In the genomic region with DNA sequence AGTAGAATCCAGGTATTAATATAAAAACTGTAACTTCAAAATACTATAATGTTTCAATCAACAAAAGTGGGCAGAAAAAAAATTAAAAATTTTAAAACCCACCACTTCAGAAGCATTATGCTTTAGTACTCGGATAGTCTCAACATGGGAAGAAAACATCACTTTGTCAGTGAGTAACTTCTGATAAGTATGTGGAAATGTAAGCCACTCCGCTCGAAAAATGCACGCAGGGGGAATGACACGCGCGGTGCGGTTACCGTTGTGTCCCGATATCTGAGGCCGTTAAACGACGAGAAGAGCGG, we compare ENCODE assay signal across 8 cellular contexts.
DNase-seq lines count a peak whose midpoint lies in the region; ATAC-seq, FAIRE-seq and TF ChIP-seq lines count a peak whose summit lies in the region.

No MANE protein-coding gene starts in this region.

- H3K36me3 ChIP-seq in SU-DHL-6 (ENCODE audit: low read length) = peaks cover 13% of the 10 kb centered on the region

- H3K9me3 ChIP-seq in SU-DHL-6 (ENCODE audit: insufficient read depth, low read length) = no peaks in the 10 kb centered on the region

- peaks cover 10% of the 10 kb centered on the region; the same call in 1 of the 2 replicates for H4K20me1 ChIP-seq in SU-DHL-6 (ENCODE audit: low read depth, low read length)

- H3K9me2 ChIP-seq in SU-DHL-6 (replicated peaks; ENCODE audit: insufficient read depth, low read length) = no peaks in the 10 kb centered on the region

- H3K27me3 ChIP-seq in SU-DHL-6 (ENCODE audit: low read length) = no peaks in the 10 kb centered on the region

- no peak for FAIRE-seq in D721Med (lab: Jason Lieb, UNC)

- H3K79me2 ChIP-seq in SU-DHL-6 (ENCODE audit: insufficient read depth, low read length) = peaks cover 51% of the 10 kb centered on the region

- H3K4me3 ChIP-seq in GM08714 (ENCODE audit: low read length) = peak overlapping the region; percentile 82
- H3K4me3 ChIP-seq in SU-DHL-6 (ENCODE audit: insufficient read depth, low read length, poor library complexity, severe bottlenecking) = peak overlapping the region; percentile 85
- peak overlapping the region; percentile 84 for H3K4me3 ChIP-seq in retinal pigment epithelial cell (ENCODE audit: low read length)

- no peak for ATAC-seq in HG03159 (IDR thresholded peaks at IDR 0.05; ENCODE audit: unreplicated experiment)

- H3K9ac ChIP-seq in SU-DHL-6 (ENCODE audit: low read length) = peak overlapping the region; percentile 87

- DNase-seq in fibroblast of peridontal ligament (ENCODE audit: extremely low read depth) (peak; percentile 39), retinal pigment epithelial cell (ENCODE audit: low read depth) (no peak), SHP77 (lab: John Stamatoyannopoulos, UW) (no peak), activated gamma-delta T cell treated with Interleukin-2 at 50 U/mL for 16 hours (no peak), D721Med (ENCODE audit: insufficient read length, low spot score) (no peak)

- H3F3A ChIP-seq in SU-DHL-6 (ENCODE audit: insufficient read depth) = peaks cover 38% of the 10 kb centered on the region

- peak overlapping the region; percentile 96 for H3K4me2 ChIP-seq in SU-DHL-6 (ENCODE audit: low read depth, low read length, poor library complexity, severe bottlenecking)

- peak overlapping the region; percentile 91 for H3K27ac ChIP-seq in SU-DHL-6 (ENCODE audit: low read depth, low read length)

- TF ChIP-seq CTCF in SU-DHL-6 (IDR thresholded peaks at IDR 0.05; ENCODE audit: insufficient read depth, low read length, poor library complexity, severe bottlenecking) (no peak), retinal pigment epithelial cell (conservative IDR thresholded peaks at IDR 0.05; ENCODE audit: low read depth, low read length) (no peak), D721Med (IDR thresholded peaks at IDR 0.05; ENCODE audit: insufficient read depth, missing control alignments) (no peak)

- H2AFZ ChIP-seq in SU-DHL-6 (ENCODE audit: low read depth, low read length, severe bottlenecking) = peak overlapping the region; percentile 69
